Comparison of ENCODE assay signal across 18 cellular contexts in genomic region chr10:25436431-25436830, GRCh38.
"Had no signal": no experiment of that assay in that cellular context is flagged by ENCODE, and none has a peak within 500 bp of the region (broad histone marks: within the 10 kb centered on the region; RNA-seq: fewer than 3 reads in every experiment).

No MANE protein-coding gene starts in this region.

- DNase-seq: dermis blood vessel endothelial cell; dorsolateral prefrontal cortex; effector CD4-positive, alpha-beta T cell; effector memory CD4-positive, alpha-beta T cell; foreskin fibroblast; foreskin melanocyte; gastrocnemius medialis; glutamatergic neuron; head of caudate nucleus; heart right ventricle; hippocampal formation; left cardiac atrium; left lung; left ventricle myocardium superior; lower lobe of right lung; mesenchymal stem cell; midbrain; naive thymus-derived CD4-positive, alpha-beta T cell had no signal
